In genomic region chr14:67619446-67620216, GRCh38 we compare ENCODE assay signal across 8 cellular contexts. TPM values are rescaled to one million over a fixed set of nuclear protein-coding genes. Genes with fewer than 3 reads are reported as not detected.
DNase-seq lines count a peak whose midpoint lies in the region; ATAC-seq and TF ChIP-seq lines count a peak whose summit lies in the region.

Gene ARG2 (plus strand): TSS chr14:67619920. CDS start chr14:67619978, 58 bp downstream.

- H3K4me3 Mint-ChIP-seq in Caco-2 (ENCODE audit: unreplicated experiment) (peak within 1 kb of the TSS; percentile 90), endothelial cell (ENCODE audit: unreplicated experiment) (peak within 1 kb of the TSS; percentile 94), mesothelial cell of epicardium (peak within 1 kb of the TSS; percentile 86)

- TF ChIP-seq CTCF in Caco-2 (IDR thresholded peaks at IDR 0.05; ENCODE audit: insufficient read depth in 1 of 2, low read depth in 1 of 2, low read length in 1 of 2, severe bottlenecking in 1 of 2, unreplicated experiment in 1 of 2) (peak in 1 of 2 experiments; percentile 26), endothelial cell (IDR thresholded peaks at IDR 0.05; ENCODE audit: unreplicated experiment) (no peak), mesothelial cell of epicardium (IDR thresholded peaks at IDR 0.05; ENCODE audit: unreplicated experiment) (no peak)

- no peaks in the 10 kb centered on the region for H3K36me3 ChIP-seq in Caco-2 (ENCODE audit: control insufficient read depth, insufficient read depth, low read length)

- H3K27me3 Mint-ChIP-seq in Caco-2 (ENCODE audit: insufficient read depth, unreplicated experiment), result peaks cover 2% of the 10 kb centered on the region
- H3K27me3 Mint-ChIP-seq in endothelial cell (ENCODE audit: unreplicated experiment), result peaks cover 14% of the 10 kb centered on the region
- peaks cover 3% of the 10 kb centered on the region for H3K27me3 Mint-ChIP-seq in mesothelial cell of epicardium (ENCODE audit: low read depth)

- CTCF ChIA-PET in Caco-2 (lab: Charles Lee), result interaction anchor here (0.7 to 3.0 kb wide), 7 partner anchors 19 to 85 kb away, joined by 3 to 47 read pairs (median 7); partner anchors contain the start of gene PIGH

- peaks cover 14% of the 10 kb centered on the region for H3K36me3 Mint-ChIP-seq in Caco-2 (ENCODE audit: insufficient read depth, unreplicated experiment)
- H3K36me3 Mint-ChIP-seq in endothelial cell (ENCODE audit: low read depth, unreplicated experiment), result peaks cover 4% of the 10 kb centered on the region
- H3K36me3 Mint-ChIP-seq in mesothelial cell of epicardium, result peaks cover 2% of the 10 kb centered on the region

- peaks cover 16% of the 10 kb centered on the region for H3K4me1 Mint-ChIP-seq in Caco-2 (ENCODE audit: low read depth, unreplicated experiment)
- peaks cover 35% of the 10 kb centered on the region for H3K4me1 Mint-ChIP-seq in endothelial cell (ENCODE audit: unreplicated experiment)
- peaks cover 25% of the 10 kb centered on the region for H3K4me1 Mint-ChIP-seq in mesothelial cell of epicardium

- no peaks in the 10 kb centered on the region for H3K9me3 ChIP-seq in Caco-2

- peak within 1 kb of the TSS; percentile 63 for H3K4me3 ChIP-seq in Caco-2 (ENCODE audit: low read depth, low read length)

- peaks cover 5% of the 10 kb centered on the region; the same call in 1 of the 2 replicates for H3K4me1 ChIP-seq in Caco-2

- POLR2A ChIA-PET in Caco-2 (lab: Charles Lee), result interaction anchor here (0.7 to 1.7 kb wide), 8 partner anchors 20 to 85 kb away, joined by 3 to 7 read pairs (median 4); partner anchors contain the start of genes PIGH and RDH11

- H3K9me3 Mint-ChIP-seq in Caco-2 (ENCODE audit: unreplicated experiment), result no peaks in the 10 kb centered on the region
- H3K9me3 Mint-ChIP-seq in endothelial cell (ENCODE audit: unreplicated experiment), result no peaks in the 10 kb centered on the region
- H3K9me3 Mint-ChIP-seq in mesothelial cell of epicardium, result no peaks in the 10 kb centered on the region

- intact Hi-C loops in Caco-2 (cut with micrococcal nuclease; ENCODE audit: unreplicated experiment), result loop anchor here (1.0 to 2.0 kb wide), 6 partner anchors 19 to 85 kb away; partner anchors contain the start of genes PIGH, RDH11 and VTI1B

- ATAC-seq in GM21390 (IDR thresholded peaks at IDR 0.05; ENCODE audit: unreplicated experiment), result peak; percentile 93

- no TSS peak for BruUV-seq in Caco-2 (replicated peaks; lab: Mats Ljungman, UMichigan)

- peak within 1 kb of the TSS; percentile 97 for H3K27ac Mint-ChIP-seq in Caco-2 (ENCODE audit: unreplicated experiment)
- H3K27ac Mint-ChIP-seq in endothelial cell (ENCODE audit: unreplicated experiment), result peak within 1 kb of the TSS; percentile 98
- peak within 1 kb of the TSS; percentile 92 for H3K27ac Mint-ChIP-seq in mesothelial cell of epicardium

- peak; percentile 99 for DNase-seq in Caco-2
- DNase-seq in HUDEP-2 (lab: John Stamatoyannopoulos, UW; ENCODE audit: unreplicated experiment in 76 of 76), result peak; percentile 36 to 98 (median 94)
- peak; percentile 92 for DNase-seq in NOMO-1 treated with dmso at 0.1 percent for 144 hours (lab: John Stamatoyannopoulos, UW; ENCODE audit: unreplicated experiment)
- DNase-seq in activated CD8-positive, alpha-beta memory T cell treated with anti-CD3 and anti-CD28 coated beads, Interleukin-2, amount 50 U/mL, for 4 hours, result peak; percentile 99
- DNase-seq in endothelial cell (ENCODE audit: low spot score), result peak; percentile 95
- DNase-seq in mesothelial cell of epicardium (ENCODE audit: low spot score in 2 of 2, unreplicated experiment in 2 of 2), result peak; percentile 96 to 97
- peak; percentile 94 to 96 for DNase-seq in stimulated activated CD8-positive, alpha-beta memory T cell treated with anti-CD3 and anti-CD28 coated beads, Interleukin-15, amount 100 ng/mL, for 48 hours (ENCODE audit: low read depth in 2 of 2)

- no peaks in the 10 kb centered on the region for H3K27me3 ChIP-seq in Caco-2 (replicated peaks; ENCODE audit: control insufficient read depth, insufficient read depth, low read length)

RNA-seq across cellular contexts. Expression of gene ARG2, which starts in this region (rescaled TPM):
- 22.6 and 22.8 TPM in 2 replicates for total RNA-seq in Caco-2 (2022)
- 18.6 TPM for total RNA-seq in endothelial cell (ENCODE audit: unreplicated experiment)
- total RNA-seq in mesothelial cell of epicardium, result 2.5 to 4.5 TPM (median 2.9 TPM) in 3 replicates

Comparison
In these comparisons a context has a peak if more than half of its experiments do, and no peak if none do; other contexts are left out.
1. Peak in every context shown above with its lines: DNase-seq, ATAC-seq and H3K4me3 ChIP-seq.